Comparison of ENCODE assay signal across 14 cellular contexts in genomic region chr12:55823419-55823818, GRCh38. TPM values are rescaled to one million over a fixed set of nuclear protein-coding genes. Genes with fewer than 3 reads are reported as not detected.
DNase-seq lines count a peak whose midpoint lies in the region; ATAC-seq and TF ChIP-seq lines count a peak whose summit lies in the region.
"Had no signal": no experiment of that assay in that cellular context is flagged by ENCODE, and none has a peak within 500 bp of the region (broad histone marks: within the 10 kb centered on the region; RNA-seq: fewer than 3 reads in every experiment).

No MANE protein-coding gene starts in this region.

- DNase-seq in activated naive CD4-positive, alpha-beta T cell treated with anti-CD3 and anti-CD28 coated beads, Interleukin-2, amount 50 U/mL, for 72 hours (ENCODE audit: low spot score in 2 of 2): no peak
- no peak for DNase-seq in activated naive CD4-positive, alpha-beta T cell treated with Interleukin-2 at 50 U/mL for 16 hours
- DNase-seq in activated CD4-positive, alpha-beta memory T cell treated with anti-CD3 and anti-CD28 coated beads for 36 hours: no peak
- DNase-seq in left colon: no peak
- DNase-seq in type B pancreatic cell (ENCODE audit: extremely low spot score, unreplicated experiment): no peak
- DNase-seq in gastrocnemius medialis: no peak
- DNase-seq in stimulated activated naive CD4-positive, alpha-beta T cell (lab: John Stamatoyannopoulos, UW): no peak
- DNase-seq: activated T-cell treated with anti-CD3 and anti-CD28 coated beads for 4 hours, DMS79, NCI-H2081, NCI-H748 treated with DMSO at 0.1 percent for 48 hours, SHP77 treated with DMSO at 0.1 percent for 48 hours had no signal

- H3K27ac ChIP-seq in gastroesophageal sphincter: no peak overlapping the region
- no peak overlapping the region for H3K27ac ChIP-seq in gastrocnemius medialis
- H3K27ac ChIP-seq: prostate gland had no signal

- H3K36me3 ChIP-seq in gastroesophageal sphincter: peaks cover 0 to 51% of the 10 kb centered on the region in 2 donors
- peaks cover 3 to 38% of the 10 kb centered on the region in 2 donors for H3K36me3 ChIP-seq in gastrocnemius medialis

- H3K4me3 ChIP-seq in gastroesophageal sphincter: no peak overlapping the region
- no peak overlapping the region for H3K4me3 ChIP-seq in gastrocnemius medialis
- H3K4me3 ChIP-seq: prostate gland had no signal

- no peak for ATAC-seq in activated naive CD4-positive, alpha-beta T cell treated with anti-CD3 and anti-CD28 coated beads, Interleukin-2, amount 50 U/mL, for 72 hours
- ATAC-seq in left colon (peak; percentile 33), gastroesophageal sphincter (no peak), gastrocnemius medialis (no peak)

- POLR2A ChIA-PET in activated CD4-positive, alpha-beta memory T cell treated with anti-CD3 and anti-CD28 coated beads for 36 hours (lab: Charles Lee): interaction anchor here (0.6 to 2.0 kb wide), 2 partner anchors 110 to 157 kb away, joined by 3 to 6 read pairs; no protein-coding TSS in a partner anchor

- H3K27me3 Mint-ChIP-seq in activated CD4-positive, alpha-beta memory T cell treated with anti-CD3 and anti-CD28 coated beads for 36 hours: no peaks in the 10 kb centered on the region
- H3K27me3 Mint-ChIP-seq in type B pancreatic cell: no peaks in the 10 kb centered on the region

- H3K27ac Mint-ChIP-seq in activated naive CD4-positive, alpha-beta T cell treated with anti-CD3 and anti-CD28 coated beads, Interleukin-2, amount 50 U/mL, for 72 hours: peak overlapping the region; percentile 61 to 82
- H3K27ac Mint-ChIP-seq in activated CD4-positive, alpha-beta memory T cell treated with anti-CD3 and anti-CD28 coated beads for 36 hours: peak overlapping the region; percentile 92
- peak overlapping the region; percentile 44 for H3K27ac Mint-ChIP-seq in type B pancreatic cell

- intact Hi-C loops in activated CD4-positive, alpha-beta memory T cell treated with anti-CD3 and anti-CD28 coated beads for 36 hours (cut with micrococcal nuclease): no loop called here
- intact Hi-C loops in left colon (cut with DNase I, micrococcal nuclease): loop anchor here in 1 of 2 donors (10.0 kb wide), 1 partner anchor 101 kb away; the partner anchor contains the start of gene PYM1
- intact Hi-C loops in gastrocnemius medialis (cut with DNase I; ENCODE audit: low total_unique reads): no loop called here

- H3K9me3 ChIP-seq in gastroesophageal sphincter: no peaks in the 10 kb centered on the region
- H3K9me3 ChIP-seq in gastrocnemius medialis: no peaks in the 10 kb centered on the region
- H3K9me3 ChIP-seq: prostate gland had no signal

- H3K4me1 ChIP-seq in gastroesophageal sphincter: peaks cover 0 to 51% (median 22%) of the 10 kb centered on the region in 3 donors
- peaks cover 26 to 34% of the 10 kb centered on the region in 2 donors for H3K4me1 ChIP-seq in gastrocnemius medialis

- H3K4me1 Mint-ChIP-seq in activated CD4-positive, alpha-beta memory T cell treated with anti-CD3 and anti-CD28 coated beads for 36 hours (ENCODE audit: low read depth): peaks cover 58% of the 10 kb centered on the region
- H3K4me1 Mint-ChIP-seq in type B pancreatic cell (ENCODE audit: unreplicated experiment): peaks cover 42% of the 10 kb centered on the region

- no peaks in the 10 kb centered on the region for H3K27me3 ChIP-seq in gastroesophageal sphincter
- H3K27me3 ChIP-seq in gastrocnemius medialis: no peaks in the 10 kb centered on the region

- no peak for TF ChIP-seq EP300 in gastroesophageal sphincter (IDR thresholded peaks at IDR 0.05)

- no peak for TF ChIP-seq CTCF in type B pancreatic cell (conservative IDR thresholded peaks at IDR 0.05)
- no peak for TF ChIP-seq CTCF in gastroesophageal sphincter (IDR thresholded peaks at IDR 0.05)
- no peak for TF ChIP-seq CTCF in gastrocnemius medialis (IDR thresholded peaks at IDR 0.05 in 4 of 5, conservative IDR thresholded peaks at IDR 0.05 in 1 of 5)

- H3K4me3 Mint-ChIP-seq in activated CD4-positive, alpha-beta memory T cell treated with anti-CD3 and anti-CD28 coated beads for 36 hours: no peak overlapping the region
- peak overlapping the region; percentile 24 for H3K4me3 Mint-ChIP-seq in type B pancreatic cell

- H3K36me3 Mint-ChIP-seq in activated naive CD4-positive, alpha-beta T cell treated with anti-CD3 and anti-CD28 coated beads, Interleukin-2, amount 50 U/mL, for 72 hours: peaks cover 17 to 19% of the 10 kb centered on the region in 2 donors
- peaks cover 55% of the 10 kb centered on the region for H3K36me3 Mint-ChIP-seq in activated CD4-positive, alpha-beta memory T cell treated with anti-CD3 and anti-CD28 coated beads for 36 hours
- H3K36me3 Mint-ChIP-seq in type B pancreatic cell: peaks cover 21% of the 10 kb centered on the region

- H3K9me3 Mint-ChIP-seq in activated naive CD4-positive, alpha-beta T cell treated with anti-CD3 and anti-CD28 coated beads, Interleukin-2, amount 50 U/mL, for 72 hours: no peaks in the 10 kb centered on the region
- H3K9me3 Mint-ChIP-seq in activated CD4-positive, alpha-beta memory T cell treated with anti-CD3 and anti-CD28 coated beads for 36 hours: no peaks in the 10 kb centered on the region
- no peaks in the 10 kb centered on the region for H3K9me3 Mint-ChIP-seq in type B pancreatic cell

- CTCF ChIA-PET in activated CD4-positive, alpha-beta memory T cell treated with anti-CD3 and anti-CD28 coated beads for 36 hours (lab: Charles Lee): interaction anchor here (2.5 kb wide), 1 partner anchor 85 kb away, joined by 16 read pairs; no protein-coding TSS in a partner anchor

- WGBS in gastroesophageal sphincter (ENCODE audit: low coverage in 1 of 2), 2 donors: 83 to 90% methylated on average over 3 to 4 of the region's 4 CpGs

- TF ChIP-seq POLR2A in gastroesophageal sphincter (IDR thresholded peaks at IDR 0.05): no peak
- TF ChIP-seq POLR2A in gastrocnemius medialis (IDR thresholded peaks at IDR 0.05): no peak

- in situ Hi-C loops in gastrocnemius medialis (cut with MboI; ENCODE audit: low sequenced_read_pairs in 4 of 4): loop anchor here in 2 of 4 donors (10.0 to 25.0 kb wide), 3 partner anchors 89 to 161 kb away; partner anchors contain the start of genes DGKA (in 1 of the 2) and PYM1 (in 1 of the 2)

RNA-seq across cellular contexts. Expression of gene ORMDL2, which starts 5.6 kb away (rescaled TPM):
- total RNA-seq in activated naive CD4-positive, alpha-beta T cell treated with anti-CD3 and anti-CD28 coated beads, Interleukin-2, amount 50 U/mL, for 72 hours: 10 to 100 TPM; 27.0 to 35.2 TPM
- total RNA-seq in activated CD4-positive, alpha-beta memory T cell treated with anti-CD3 and anti-CD28 coated beads for 36 hours: 10 to 100 TPM; 37.9 to 41.2 TPM
- total RNA-seq in left colon (10 to 100 TPM; 64.5 to 82.9 TPM), type B pancreatic cell (ENCODE audit: low replicate concordance) (50.9 and 76.1 TPM in 2 replicates), gastroesophageal sphincter (10 to 100 TPM in 3 of 4 donors, 1 to 10 TPM in 1; 9.2 to 13.1 (median 11.9) TPM), gastrocnemius medialis (10 to 100 TPM in 3 of 4 donors, 1 to 10 TPM in 1; 6.6 to 23.1 (median 12.1) TPM)

RNA-seq across cellular contexts. Expression of gene SARNP, which starts 5.9 kb away (rescaled TPM):
- total RNA-seq in activated naive CD4-positive, alpha-beta T cell treated with anti-CD3 and anti-CD28 coated beads, Interleukin-2, amount 50 U/mL, for 72 hours: 100 to 1,000 TPM in 1 of 2 donors, 10 to 100 TPM in 1; 95.0 to 101 TPM
- total RNA-seq in activated CD4-positive, alpha-beta memory T cell treated with anti-CD3 and anti-CD28 coated beads for 36 hours: 100 to 1,000 TPM; 104 to 110 TPM
- total RNA-seq in left colon (10 to 100 TPM; 42.7 to 43.7 TPM), type B pancreatic cell (ENCODE audit: low replicate concordance) (51.4 and 75.9 TPM in 2 replicates), gastroesophageal sphincter (10 to 100 TPM; 50.3 to 90.5 (median 63.3) TPM), gastrocnemius medialis (10 to 100 TPM; 46.5 to 66.2 (median 62.8) TPM)

RNA-seq across cellular contexts. Expression of gene DNAJC14, which starts 6.0 kb away (rescaled TPM):
- 10 to 100 TPM; 29.0 to 33.4 TPM for total RNA-seq in activated naive CD4-positive, alpha-beta T cell treated with anti-CD3 and anti-CD28 coated beads, Interleukin-2, amount 50 U/mL, for 72 hours
- 10 to 100 TPM; 34.9 to 35.1 TPM for total RNA-seq in activated CD4-positive, alpha-beta memory T cell treated with anti-CD3 and anti-CD28 coated beads for 36 hours
- total RNA-seq in left colon (10 to 100 TPM; 27.8 to 32.5 TPM), type B pancreatic cell (ENCODE audit: low replicate concordance) (30.0 and 34.6 TPM in 2 replicates), gastroesophageal sphincter (10 to 100 TPM; 16.8 to 38.8 (median 29.0) TPM), gastrocnemius medialis (10 to 100 TPM; 11.9 to 21.7 (median 19.8) TPM)

RNA-seq across cellular contexts. Expression of gene MMP19, which starts 19.3 kb away (rescaled TPM):
- total RNA-seq in activated naive CD4-positive, alpha-beta T cell treated with anti-CD3 and anti-CD28 coated beads, Interleukin-2, amount 50 U/mL, for 72 hours: under 1 TPM in 1 of 2 donors, not detected in 1; 0.12 TPM
- total RNA-seq in activated CD4-positive, alpha-beta memory T cell treated with anti-CD3 and anti-CD28 coated beads for 36 hours: under 1 TPM in 1 of 2 experiments, not detected in 1; 0.31 TPM
- 1 to 10 TPM; 2.8 to 6.4 TPM for total RNA-seq in left colon
- total RNA-seq in type B pancreatic cell (ENCODE audit: low replicate concordance): 0.38 and 0.48 TPM in 2 replicates
- total RNA-seq in gastroesophageal sphincter: 10 to 100 TPM in 1 of 4 donors, 1 to 10 TPM in 3; 1.4 to 29.5 (median 7.2) TPM
- 1 to 10 TPM in 2 of 4 donors, under 1 TPM in 2; 0.44 to 3.1 (median 1.8) TPM for total RNA-seq in gastrocnemius medialis
